8 cellular contexts compared by ENCODE assay signal in the genomic region with DNA sequence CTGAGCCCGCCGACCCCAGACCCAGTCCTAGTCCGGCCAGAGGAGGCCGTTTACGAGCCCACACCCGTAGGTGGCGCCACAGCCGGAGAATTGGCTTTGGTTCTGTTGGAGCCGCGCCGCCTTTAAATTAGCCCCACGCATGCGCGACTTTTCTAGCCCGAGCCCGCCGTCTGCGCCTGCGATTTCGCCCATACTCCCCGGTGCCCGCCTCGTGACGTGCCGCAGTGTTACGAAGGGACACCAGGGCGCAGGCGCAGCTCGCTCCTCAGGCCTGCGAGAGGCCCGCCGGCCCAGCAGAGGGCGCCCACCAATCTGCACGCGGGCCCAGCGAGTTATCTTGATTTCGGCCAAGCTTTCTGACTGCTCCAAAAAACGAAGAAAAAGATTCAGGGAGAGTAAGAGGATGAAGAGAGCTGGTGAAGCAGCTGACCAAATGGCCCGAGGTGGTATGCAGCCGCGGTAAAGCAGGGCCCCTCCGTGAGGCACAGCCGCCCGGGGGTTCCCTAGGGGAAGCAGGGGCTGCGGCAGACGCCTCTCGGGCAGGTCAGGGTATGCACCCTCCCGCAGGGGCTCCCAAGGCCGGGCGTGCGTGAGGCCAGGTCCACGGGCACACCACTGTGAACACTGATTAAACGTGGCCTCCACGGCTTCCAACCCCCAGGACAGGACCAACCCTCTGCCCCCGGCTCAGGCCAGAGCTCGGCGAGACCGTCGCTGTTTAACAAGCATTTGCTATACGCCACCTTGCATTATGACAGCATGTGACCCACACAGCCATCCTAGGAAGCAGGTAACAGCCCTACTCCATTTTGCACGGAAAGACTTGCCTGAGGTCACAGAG.
DNase-seq lines count a peak whose midpoint lies in the region; ATAC-seq and FAIRE-seq lines count a peak whose summit lies in the region.

No MANE protein-coding gene starts in this region.

- ATAC-seq in GM21360 (IDR thresholded peaks at IDR 0.05; ENCODE audit: unreplicated experiment), result peak; percentile 86

- FAIRE-seq in HTR-8/SVneo (lab: Jason Lieb, UNC), result peak; percentile 98

- DNase-seq in COLO829 (ENCODE audit: low spot score), result peak; percentile 100
- DNase-seq in HTR-8/SVneo (ENCODE audit: insufficient read length, low spot score), result peak; percentile 99
- DNase-seq in NOMO-1 treated with DMSO at 0.1 percent for 48 hours (lab: John Stamatoyannopoulos, UW; ENCODE audit: unreplicated experiment), result peak; percentile 100
- DNase-seq in activated CD8-positive, alpha-beta memory T cell treated with anti-CD3 and anti-CD28 coated beads, Interleukin-2, amount 50 U/mL, for 4 hours, result peak; percentile 95
- peak; percentile 96 for DNase-seq in epidermal melanocyte (ENCODE audit: insufficient read length, low spot score)
- DNase-seq in middle frontal gyrus (ENCODE audit: extremely low spot score, low spot score), result peak; percentile 97
- DNase-seq in stimulated activated CD8-positive, alpha-beta memory T cell treated with anti-CD3 and anti-CD28 coated beads, Interleukin-2, amount 100 ng/mL, for 48 hours (ENCODE audit: low read depth in 2 of 2), result peak; percentile 94 to 98

Comparison
In these comparisons a context has a peak if more than half of its experiments do, and no peak if none do; other contexts are left out.
1. Peak in every context shown above with its lines: DNase-seq and ATAC-seq.